Comparison of ENCODE assay signal across 8 cellular contexts in the genomic region with DNA sequence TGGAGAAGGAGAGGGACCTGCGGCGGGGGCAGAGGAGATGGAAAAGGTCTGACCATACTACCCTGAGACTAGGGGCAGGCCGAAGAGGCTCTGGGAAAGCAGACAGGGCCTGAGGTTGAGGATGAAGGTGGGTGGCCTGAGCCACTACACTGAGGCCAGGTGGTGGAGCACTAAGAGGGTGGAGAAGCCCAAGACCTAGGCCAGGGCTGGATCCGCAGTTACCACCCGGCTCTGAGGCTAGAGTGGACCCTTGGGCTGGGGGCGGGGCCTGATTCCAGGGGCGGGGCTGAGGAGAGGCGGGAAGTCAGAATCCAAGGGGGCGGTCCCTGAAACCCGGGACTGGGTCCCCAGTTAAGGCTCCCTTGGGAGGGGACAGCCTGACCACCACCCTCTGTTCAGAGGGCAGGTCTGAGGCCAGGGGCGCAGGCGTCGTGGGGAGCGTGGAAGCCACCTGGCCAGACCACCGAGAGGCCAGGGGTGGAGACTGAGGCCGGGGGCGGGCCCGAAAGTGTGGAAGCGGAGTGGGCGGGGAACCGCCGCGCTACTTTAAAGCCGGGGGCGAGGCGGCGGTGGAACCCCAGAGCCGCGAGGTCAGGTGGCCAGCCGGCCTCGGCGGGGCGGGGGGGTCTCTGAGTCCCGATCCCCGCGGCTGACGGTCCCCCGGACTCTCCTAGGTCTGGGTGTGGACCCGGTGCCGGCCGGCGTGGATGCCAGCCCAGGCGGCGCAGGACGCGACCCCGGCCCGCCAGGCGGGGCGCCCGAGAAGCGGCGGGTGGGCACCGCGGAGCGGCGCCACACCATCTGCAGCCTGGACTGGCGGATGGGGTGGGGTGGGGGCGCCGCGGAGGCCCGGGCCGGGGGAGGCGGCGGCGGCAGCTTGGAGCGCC. TPM values are rescaled to one million over a fixed set of nuclear protein-coding genes. Genes with fewer than 3 reads are reported as not detected.
DNase-seq lines count a peak whose midpoint lies in the region; ATAC-seq, FAIRE-seq and TF ChIP-seq lines count a peak whose summit lies in the region.

No MANE protein-coding gene starts in this region.

- intact Hi-C loops in MCF 10A (cut with micrococcal nuclease), result no loop called here
- intact Hi-C loops in HepG2 (cut with micrococcal nuclease; ENCODE audit: unreplicated experiment), result loop anchor here (1.0 to 5.0 kb wide), 2 partner anchors 13 to 166 kb away; no protein-coding TSS in a partner anchor

- H3K27me3 ChIP-seq in HepG2 (ENCODE audit: control insufficient read depth in 1 of 2, insufficient read depth in 2 of 2, low read length in 2 of 2), result peaks cover 15 to 70% of the 10 kb centered on the region in 2 experiments; a peak in 4 of 5 replicates

- no peaks in the 10 kb centered on the region; the same call in 1 of the 2 replicates for H4K20me1 ChIP-seq in HepG2 (ENCODE audit: insufficient read depth, low read length)

- H3K4me1 ChIP-seq in HepG2 (ENCODE audit: insufficient read depth, low read length), result peaks cover 13% of the 10 kb centered on the region

- TF ChIP-seq EP300 in HepG2 (IDR thresholded peaks at IDR 0.05; ENCODE audit: low read depth in 2 of 2, low read length in 2 of 2), result no peak
- TF ChIP-seq EP300 in HepG2 (CRISPR knock-in tag; IDR thresholded peaks at IDR 0.05; ENCODE audit: borderline replicate concordance), result no peak

- H3K4me1 Mint-ChIP-seq in T-cell (peaks cover 19 to 26% (median 24%) of the 10 kb centered on the region in 3 donors), MCF 10A (ENCODE audit: insufficient read depth, unreplicated experiment) (no peaks in the 10 kb centered on the region)

- H3K27ac Mint-ChIP-seq in T-cell, result no peak overlapping the region
- no peak overlapping the region for H3K27ac Mint-ChIP-seq in MCF 10A (ENCODE audit: low read depth, unreplicated experiment)

- peak; percentile 40 for DNase-seq in EL
- peak; percentile 61 for DNase-seq in NCI-H1048 (lab: John Stamatoyannopoulos, UW)
- DNase-seq in T-cell, result peak in 27 of 34 experiments; percentile 12 to 54 (median 28)
- peak; percentile 34 for DNase-seq in MCF 10A (ENCODE audit: unreplicated experiment)
- DNase-seq in HepG2 (ENCODE audit: low spot score), result peak; percentile 76
- DNase-seq in stimulated activated CD4-positive, alpha-beta T cell treated with anti-CD3 and anti-CD28 coated beads, TNF-alpha, amount 100 ng/mL, for 4 hours (ENCODE audit: low read depth in 3 of 3), result peak; percentile 8 to 29 (median 26)

- no peak overlapping the region for H3K27ac ChIP-seq in HepG2 (ENCODE audit: extremely low read length, insufficient read depth, low read length)

- WGBS in HepG2 (ENCODE audit: low lambda C conversion rate), result under 1% methylated on average over 27 of the region's 67 CpGs

- no peak for TF ChIP-seq RAD21 in HepG2 (CRISPR knock-in tag; IDR thresholded peaks at IDR 0.05)

- peak; percentile 54 to 66 (median 60) for ATAC-seq in T-cell (replicated peaks in 1 of 4)
- ATAC-seq in HepG2, result peak; percentile 92
- ATAC-seq in GM21367 (IDR thresholded peaks at IDR 0.05; ENCODE audit: unreplicated experiment), result no peak
- ATAC-seq in GM21717 (IDR thresholded peaks at IDR 0.05; ENCODE audit: unreplicated experiment), result no peak

- POLR2A ChIA-PET in T-cell (lab: Charles Lee) (no interaction called here), MCF 10A (lab: Yijun Ruan, JAX) (no interaction called here), HepG2 (lab: Yijun Ruan, JAX) (interaction anchor here (0.6 to 1.0 kb wide), 3 partner anchors 10 to 175 kb away, joined by 3 to 4 read pairs (median 3); a partner anchor contains a TSS)

- TF ChIP-seq CTCF in MCF 10A (IDR thresholded peaks at IDR 0.05; ENCODE audit: unreplicated experiment) (no peak), HepG2 (CRISPR knock-in tag; IDR thresholded peaks at IDR 0.05) (peak; percentile 24; the same call in 1 of the 2 replicates)

- H3K79me2 ChIP-seq in HepG2 (ENCODE audit: insufficient read depth, low read length), result no peaks in the 10 kb centered on the region

- TF ChIP-seq POLR2A in HepG2 (IDR thresholded peaks at IDR 0.05; ENCODE audit: insufficient read depth in 1 of 2, low read depth in 2 of 2, low read length in 2 of 2), result no peak

- peak overlapping the region; percentile 97 for H3K4me2 ChIP-seq in HepG2 (ENCODE audit: low read depth, low read length)

- peak overlapping the region; percentile 58 for H2AFZ ChIP-seq in HepG2 (ENCODE audit: low read length)

- H3K27me3 Mint-ChIP-seq in T-cell (peaks cover 67 to 77% of the 10 kb centered on the region in 2 donors), MCF 10A (ENCODE audit: insufficient read depth, unreplicated experiment) (peaks cover 91% of the 10 kb centered on the region)

- H3K36me3 Mint-ChIP-seq in T-cell (no peaks in the 10 kb centered on the region), MCF 10A (ENCODE audit: insufficient read depth, unreplicated experiment) (no peaks in the 10 kb centered on the region)

- peak overlapping the region; percentile 73 to 79 (median 76) for H3K4me3 Mint-ChIP-seq in T-cell
- H3K4me3 Mint-ChIP-seq in MCF 10A (ENCODE audit: unreplicated experiment), result peak overlapping the region; percentile 75

- peak overlapping the region; percentile 58 to 81 (median 65); a peak in 5 of 6 replicates for H3K4me3 ChIP-seq in HepG2 (replicated peaks in 1 of 3; ENCODE audit: insufficient read depth in 1 of 3, low read depth in 2 of 3, low read length in 3 of 3)

- CTCF ChIA-PET in T-cell (lab: Charles Lee) (interaction anchor here (0.6 to 1.5 kb wide), 6 partner anchors 11 to 449 kb away, joined by 3 to 5 read pairs (median 3); a partner anchor contains a TSS), MCF 10A (lab: Yijun Ruan, JAX) (interaction anchor here (0.6 to 1.6 kb wide), 12 partner anchors 7 to 414 kb away, joined by 3 to 15 read pairs (median 4); no protein-coding TSS in a partner anchor), HepG2 (lab: Yijun Ruan, JAX; ENCODE audit: low intra/inter-chr PET ratio, low total read pairs) (interaction anchor here (1.6 to 1.7 kb wide), 2 partner anchors 13 to 166 kb away, joined by 4 read pairs; no protein-coding TSS in a partner anchor)

- H3K9me3 Mint-ChIP-seq in T-cell, result no peaks in the 10 kb centered on the region
- H3K9me3 Mint-ChIP-seq in MCF 10A (ENCODE audit: unreplicated experiment), result no peaks in the 10 kb centered on the region

- H3K36me3 ChIP-seq in HepG2 (replicated peaks in 1 of 2; ENCODE audit: control insufficient read depth in 1 of 2, insufficient read depth in 2 of 2, low read length in 2 of 2), result no peaks in the 10 kb centered on the region

- BruUV-seq in MCF 10A (replicated peaks; lab: Mats Ljungman, UMichigan) (no TSS peak), HepG2 (replicated peaks; lab: Mats Ljungman, UMichigan) (no TSS peak)

- no peak for FAIRE-seq in HepG2 (lab: Jason Lieb, UNC)

- in situ Hi-C loops in HepG2 (cut with HindIII; ENCODE audit: extremely low pct_ligation_motif_present, low pct_unique_long_range_greater_than_20kb), result no loop called here

- no peaks in the 10 kb centered on the region for H3K9me3 ChIP-seq in HepG2 (ENCODE audit: low read length)

- H3K9ac ChIP-seq in HepG2 (ENCODE audit: insufficient read depth, low read depth, low read length), result no peak overlapping the region

RNA-seq across cellular contexts. Expression of a gene that starts 8.3 kb away (rescaled TPM):
- not detected for total RNA-seq in T-cell
- not detected in 2 replicates for total RNA-seq in MCF 10A (2022)
- total RNA-seq in HepG2 (2016; rRNA removed; fragmentation: Illumina TruSeq; extraction: Trizol), result 0.15 TPM in 1 of 2 replicates, not detected in the other
- 0.18 TPM in 1 of 2 replicates, not detected in the other for total RNA-seq in HepG2 (2016; cell fraction: cytosol; rRNA removed; fragmentation: Illumina TruSeq; extraction: Trizol; ENCODE audit: low read depth)
- total RNA-seq in HepG2 (2016; cell fraction: insoluble cytoplasmic fraction; rRNA removed; fragmentation: Illumina TruSeq; extraction: Trizol), result 0.09 TPM in 1 of 2 replicates, not detected in the other
- not detected in 2 replicates for total RNA-seq in HepG2 (2016; cell fraction: membrane; rRNA removed; fragmentation: Illumina TruSeq; extraction: Trizol)
- not detected in 2 replicates for total RNA-seq in HepG2 (2016; cell fraction: nucleus; rRNA removed; fragmentation: Illumina TruSeq; extraction: Trizol)
- not detected in 2 replicates for polyA plus RNA-seq in HepG2 (2011; rRNA removed)
- 0.13 TPM in 1 of 2 replicates, not detected in the other for polyA plus RNA-seq in HepG2 (2011; cell fraction: cytosol; rRNA removed)
- polyA plus RNA-seq in HepG2 (2011; cell fraction: nucleus; rRNA removed), result 0.07 and 0.16 TPM in 2 replicates
- 0.15 TPM in 1 of 2 replicates, not detected in the other for polyA plus RNA-seq in HepG2 (2012)
- not detected in 2 replicates for polyA plus RNA-seq in HepG2 (2016; cell fraction: cytosol; fragmentation: Illumina TruSeq; extraction: Trizol; ENCODE audit: low read depth)
- polyA plus RNA-seq in HepG2 (2016; cell fraction: insoluble cytoplasmic fraction; fragmentation: Illumina TruSeq; extraction: Trizol; ENCODE audit: low read depth), result 0.12 and 0.25 TPM in 2 replicates
- polyA plus RNA-seq in HepG2 (2016; cell fraction: membrane; fragmentation: Illumina TruSeq; extraction: Trizol; ENCODE audit: low read depth), result 0.08 TPM in 1 of 2 replicates, not detected in the other
- polyA plus RNA-seq in HepG2 (2016; cell fraction: nucleus; fragmentation: Illumina TruSeq; extraction: Trizol; ENCODE audit: insufficient read depth, low read depth), result 0.42 TPM in 1 of 2 replicates, not detected in the other
- not detected in 2 replicates for polyA minus RNA-seq in HepG2 (2011; rRNA and poly(A)+ RNA removed; ENCODE audit: low replicate concordance)
- not detected in 2 replicates for polyA minus RNA-seq in HepG2 (2011; cell fraction: cytosol; rRNA and poly(A)+ RNA removed)
- polyA minus RNA-seq in HepG2 (2011; cell fraction: nucleus; rRNA and poly(A)+ RNA removed), result not detected in 2 replicates

RNA-seq across cellular contexts. Expression of a gene that starts 33.5 kb away (rescaled TPM):
- total RNA-seq in T-cell, result 1 to 10 TPM in 1 of 5 donors, under 1 TPM in 4; 0.29 to 1.5 (median 0.73) TPM
- total RNA-seq in MCF 10A (2022), result not detected in 2 replicates
- total RNA-seq in HepG2 (2016; rRNA removed; fragmentation: Illumina TruSeq; extraction: Trizol), result not detected in 2 replicates
- not detected in 2 replicates for total RNA-seq in HepG2 (2016; cell fraction: cytosol; rRNA removed; fragmentation: Illumina TruSeq; extraction: Trizol; ENCODE audit: low read depth)
- total RNA-seq in HepG2 (2016; cell fraction: insoluble cytoplasmic fraction; rRNA removed; fragmentation: Illumina TruSeq; extraction: Trizol), result not detected in 2 replicates
- total RNA-seq in HepG2 (2016; cell fraction: membrane; rRNA removed; fragmentation: Illumina TruSeq; extraction: Trizol), result not detected in 2 replicates
- total RNA-seq in HepG2 (2016; cell fraction: nucleus; rRNA removed; fragmentation: Illumina TruSeq; extraction: Trizol), result not detected in 2 replicates
- 0.04 and 0.10 TPM in 2 replicates for polyA plus RNA-seq in HepG2 (2011; rRNA removed)
- 0.05 TPM in 1 of 2 replicates, not detected in the other for polyA plus RNA-seq in HepG2 (2011; cell fraction: cytosol; rRNA removed)
- polyA plus RNA-seq in HepG2 (2011; cell fraction: nucleus; rRNA removed), result 0.06 TPM in 1 of 2 replicates, not detected in the other
- polyA plus RNA-seq in HepG2 (2012), result not detected in 2 replicates
- polyA plus RNA-seq in HepG2 (2016; cell fraction: cytosol; fragmentation: Illumina TruSeq; extraction: Trizol; ENCODE audit: low read depth), result not detected in 2 replicates
- polyA plus RNA-seq in HepG2 (2016; cell fraction: insoluble cytoplasmic fraction; fragmentation: Illumina TruSeq; extraction: Trizol; ENCODE audit: low read depth), result not detected in 2 replicates
- not detected in 2 replicates for polyA plus RNA-seq in HepG2 (2016; cell fraction: membrane; fragmentation: Illumina TruSeq; extraction: Trizol; ENCODE audit: low read depth)
- not detected in 2 replicates for polyA plus RNA-seq in HepG2 (2016; cell fraction: nucleus; fragmentation: Illumina TruSeq; extraction: Trizol; ENCODE audit: insufficient read depth, low read depth)
- polyA minus RNA-seq in HepG2 (2011; rRNA and poly(A)+ RNA removed; ENCODE audit: low replicate concordance), result not detected in 2 replicates
- not detected in 2 replicates for polyA minus RNA-seq in HepG2 (2011; cell fraction: cytosol; rRNA and poly(A)+ RNA removed)
- not detected in 2 replicates for polyA minus RNA-seq in HepG2 (2011; cell fraction: nucleus; rRNA and poly(A)+ RNA removed)

RNA-seq across cellular contexts. Expression of a gene that starts 50.6 kb away (rescaled TPM):
- total RNA-seq in T-cell, result not detected
- not detected in 2 replicates for total RNA-seq in MCF 10A (2022)
- total RNA-seq in HepG2 (2016; rRNA removed; fragmentation: Illumina TruSeq; extraction: Trizol), result not detected in 2 replicates
- total RNA-seq in HepG2 (2016; cell fraction: cytosol; rRNA removed; fragmentation: Illumina TruSeq; extraction: Trizol; ENCODE audit: low read depth), result not detected in 2 replicates
- not detected in 2 replicates for total RNA-seq in HepG2 (2016; cell fraction: insoluble cytoplasmic fraction; rRNA removed; fragmentation: Illumina TruSeq; extraction: Trizol)
- total RNA-seq in HepG2 (2016; cell fraction: membrane; rRNA removed; fragmentation: Illumina TruSeq; extraction: Trizol), result not detected in 2 replicates
- total RNA-seq in HepG2 (2016; cell fraction: nucleus; rRNA removed; fragmentation: Illumina TruSeq; extraction: Trizol), result not detected in 2 replicates
- polyA plus RNA-seq in HepG2 (2011; rRNA removed), result not detected in 2 replicates
- not detected in 2 replicates for polyA plus RNA-seq in HepG2 (2011; cell fraction: cytosol; rRNA removed)
- not detected in 2 replicates for polyA plus RNA-seq in HepG2 (2011; cell fraction: nucleus; rRNA removed)
- not detected in 2 replicates for polyA plus RNA-seq in HepG2 (2012)
- polyA plus RNA-seq in HepG2 (2016; cell fraction: cytosol; fragmentation: Illumina TruSeq; extraction: Trizol; ENCODE audit: low read depth), result not detected in 2 replicates
- polyA plus RNA-seq in HepG2 (2016; cell fraction: insoluble cytoplasmic fraction; fragmentation: Illumina TruSeq; extraction: Trizol; ENCODE audit: low read depth), result not detected in 2 replicates
- not detected in 2 replicates for polyA plus RNA-seq in HepG2 (2016; cell fraction: membrane; fragmentation: Illumina TruSeq; extraction: Trizol; ENCODE audit: low read depth)
- polyA plus RNA-seq in HepG2 (2016; cell fraction: nucleus; fragmentation: Illumina TruSeq; extraction: Trizol; ENCODE audit: insufficient read depth, low read depth), result not detected in 2 replicates
- polyA minus RNA-seq in HepG2 (2011; rRNA and poly(A)+ RNA removed; ENCODE audit: low replicate concordance), result 0.02 TPM in 1 of 2 replicates, not detected in the other
- not detected in 2 replicates for polyA minus RNA-seq in HepG2 (2011; cell fraction: cytosol; rRNA and poly(A)+ RNA removed)
- polyA minus RNA-seq in HepG2 (2011; cell fraction: nucleus; rRNA and poly(A)+ RNA removed), result not detected in 2 replicates

Comparison
In these comparisons a context has a peak if more than half of its experiments do, and no peak if none do; other contexts are left out.
1. DNase-seq: peak in every context shown above with its lines; median percentile 76 in HepG2; 61 in NCI-H1048; 40 in EL; 34 in MCF 10A; 28 in T-cell; 26 in stimulated activated CD4-positive, alpha-beta T cell treated with anti-CD3 and anti-CD28 coated beads, TNF-alpha, amount 100 ng/mL, for 4 hours.
2. ATAC-seq: peak in T-cell (4 of 4) and HepG2 (single experiment); none in GM21367 (single experiment) and GM21717 (single experiment).